1 cellular context compared by ENCODE assay signal in the genomic region with DNA sequence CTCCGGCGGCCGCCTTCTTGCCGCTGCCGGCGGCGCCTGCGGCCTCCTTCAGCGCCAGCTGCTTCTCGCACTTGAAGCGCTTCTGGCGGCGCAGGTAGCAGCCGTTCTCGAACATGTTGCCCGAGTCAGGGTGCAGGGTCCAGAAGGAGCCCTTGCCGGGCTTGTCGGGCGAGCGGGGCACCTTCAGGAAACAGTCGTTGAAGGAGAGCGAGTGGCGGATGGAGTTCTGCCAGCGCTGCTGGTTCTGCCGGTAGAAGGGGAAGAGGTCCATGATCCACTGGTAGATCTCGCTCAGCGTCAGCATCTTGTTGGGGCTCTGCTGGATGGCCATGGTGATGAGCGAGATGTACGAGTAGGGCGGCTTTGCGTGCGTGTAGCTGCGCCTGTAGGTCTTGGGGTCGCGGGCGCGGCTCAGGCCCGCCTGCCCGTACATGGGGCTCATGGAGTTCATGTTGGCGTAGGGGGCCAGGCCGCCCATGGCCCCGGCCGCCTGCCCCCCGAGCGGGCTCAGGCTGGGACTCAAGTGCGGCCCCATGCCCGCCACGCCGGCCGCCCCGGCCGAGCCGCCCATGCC.
TF ChIP-seq lines count a peak whose summit lies in the region.

No MANE protein-coding gene starts in this region.

TF ChIP-seq in IMR-90, 13 proteins besides CTCF, POLR2A, EP300 and RAD21:
- TF ChIP-seq RCOR1 (IDR thresholded peaks at IDR 0.05; ENCODE audit: insufficient replicate concordance, low read length) (no peak), CEBPB (IDR thresholded peaks at IDR 0.05; ENCODE audit: low read depth, low read length) (no peak), NFE2L2 (IDR thresholded peaks at IDR 0.05; ENCODE audit: low read depth, low read length) (no peak), BHLHE40 (IDR thresholded peaks at IDR 0.05; ENCODE audit: low read depth, low read length) (no peak), FOS (IDR thresholded peaks at IDR 0.05; ENCODE audit: low read depth, low read length) (no peak), CHD1 (IDR thresholded peaks at IDR 0.05; ENCODE audit: low read depth, low read length) (no peak), MAZ (IDR thresholded peaks at IDR 0.05; ENCODE audit: borderline replicate concordance, low read depth, low read length) (no peak), MAFK (IDR thresholded peaks at IDR 0.05; ENCODE audit: low read depth, low read length) (no peak), RFX5 (IDR thresholded peaks at IDR 0.05; ENCODE audit: low read depth, low read length) (no peak), SMC3 (IDR thresholded peaks at IDR 0.05; ENCODE audit: low read depth, low read length) (no peak), MXI1 (IDR thresholded peaks at IDR 0.05; ENCODE audit: borderline replicate concordance, low read depth, low read length) (no peak)
- TF ChIP-seq, protein P1, sequence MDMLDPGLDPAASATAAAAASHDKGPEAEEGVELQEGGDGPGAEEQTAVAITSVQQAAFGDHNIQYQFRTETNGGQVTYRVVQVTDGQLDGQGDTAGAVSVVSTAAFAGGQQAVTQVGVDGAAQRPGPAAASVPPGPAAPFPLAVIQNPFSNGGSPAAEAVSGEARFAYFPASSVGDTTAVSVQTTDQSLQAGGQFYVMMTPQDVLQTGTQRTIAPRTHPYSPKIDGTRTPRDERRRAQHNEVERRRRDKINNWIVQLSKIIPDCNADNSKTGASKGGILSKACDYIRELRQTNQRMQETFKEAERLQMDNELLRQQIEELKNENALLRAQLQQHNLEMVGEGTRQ (IDR thresholded peaks at IDR 0.05; ENCODE audit: low read depth, low read length): no peak
- TF ChIP-seq, protein P2, sequence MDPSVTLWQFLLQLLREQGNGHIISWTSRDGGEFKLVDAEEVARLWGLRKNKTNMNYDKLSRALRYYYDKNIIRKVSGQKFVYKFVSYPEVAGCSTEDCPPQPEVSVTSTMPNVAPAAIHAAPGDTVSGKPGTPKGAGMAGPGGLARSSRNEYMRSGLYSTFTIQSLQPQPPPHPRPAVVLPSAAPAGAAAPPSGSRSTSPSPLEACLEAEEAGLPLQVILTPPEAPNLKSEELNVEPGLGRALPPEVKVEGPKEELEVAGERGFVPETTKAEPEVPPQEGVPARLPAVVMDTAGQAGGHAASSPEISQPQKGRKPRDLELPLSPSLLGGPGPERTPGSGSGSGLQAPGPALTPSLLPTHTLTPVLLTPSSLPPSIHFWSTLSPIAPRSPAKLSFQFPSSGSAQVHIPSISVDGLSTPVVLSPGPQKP (IDR thresholded peaks at IDR 0.05; ENCODE audit: borderline replicate concordance, low read depth, low read length): no peak
TF ChIP-seq in IMR-90: peak in this region for 0.
